8 cellular contexts compared by ENCODE assay signal in the genomic region with DNA sequence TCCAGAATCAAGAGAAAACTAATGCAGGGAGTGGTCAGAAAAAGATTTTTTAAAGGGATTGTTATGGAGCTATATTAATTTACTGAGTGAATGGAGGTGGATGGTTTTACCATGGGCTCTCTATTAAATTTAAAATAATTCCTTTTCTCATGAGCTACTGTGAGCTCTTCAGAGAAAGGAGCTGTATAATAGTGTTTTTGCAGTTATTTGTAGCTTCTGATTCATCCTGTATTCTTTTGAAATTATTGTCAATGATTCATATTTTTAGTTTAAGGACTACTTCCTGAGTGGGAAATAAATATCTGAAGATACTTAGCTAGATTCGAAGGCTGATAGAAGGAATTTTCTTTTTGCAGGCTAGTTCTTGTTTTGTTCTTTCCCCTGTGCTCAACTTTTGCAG. TPM values are rescaled to one million over a fixed set of nuclear protein-coding genes. Genes with fewer than 3 reads are reported as not detected.
A peak's percentile ranks its signal among the peaks of the same experiment; 100 is the strongest.
DNase-seq lines count a peak whose midpoint lies in the region; ATAC-seq and TF ChIP-seq lines count a peak whose summit lies in the region.
"Not testable (repeated sequence)": the region's sequence is repeated elsewhere in the genome, so short reads cannot be mapped to it uniquely, and the experiment has no call there.

No MANE protein-coding gene starts in this region.

- not testable (repeated sequence) for BruUV-seq in Caco-2 (replicated peaks; lab: Mats Ljungman, UMichigan)

- peak overlapping the region; percentile 85 for H3K9ac ChIP-seq in endodermal cell (ENCODE audit: extremely low read depth, low read length, poor library complexity, severe bottlenecking)
- H3K9ac ChIP-seq in iPS-18a (ENCODE audit: low read length), result peak overlapping the region; percentile 77

- H3K27me3 ChIP-seq in Caco-2 (replicated peaks; ENCODE audit: control insufficient read depth, insufficient read depth, low read length); endodermal cell (ENCODE audit: control insufficient read depth, insufficient read depth, low read length, poor library complexity, severe bottlenecking); iPS-18a (ENCODE audit: control insufficient read depth, insufficient read depth, low read length); thoracic aorta (replicated peaks; ENCODE audit: insufficient read depth): not testable (repeated sequence)

- ATAC-seq in thoracic aorta (ENCODE audit: insufficient number of reproducible peaks, low FRiP score, low read depth), result not testable (repeated sequence)

- H3K36me3 Mint-ChIP-seq in Caco-2 (ENCODE audit: insufficient read depth, unreplicated experiment) (peaks cover 43% of the 10 kb centered on the region), endodermal cell (ENCODE audit: low read depth) (peaks cover 28% of the 10 kb centered on the region)
- not testable (repeated sequence) for H3K36me3 Mint-ChIP-seq in IgD-negative memory B cell; neural crest cell (ENCODE audit: low read depth)

- not testable (repeated sequence) for H3K27me3 Mint-ChIP-seq in Caco-2 (ENCODE audit: insufficient read depth, unreplicated experiment); IgD-negative memory B cell; endodermal cell (ENCODE audit: insufficient read depth); neural crest cell (ENCODE audit: low read depth)

- H3K4me3 Mint-ChIP-seq in Caco-2 (ENCODE audit: unreplicated experiment) (peak overlapping the region; percentile 92), IgD-negative memory B cell (peak overlapping the region; percentile 20 to 98 (median 91)), endodermal cell (peak overlapping the region; percentile 90), neural crest cell (peak overlapping the region; percentile 92)

- DNase-seq in Caco-2; endodermal cell; neural crest cell (ENCODE audit: low read depth, low spot score); thoracic aorta (ENCODE audit: low spot score): not testable (repeated sequence)
- DNase-seq in amniotic epithelial cell (ENCODE audit: low read depth), result peak; percentile 26

- H3K9me3 Mint-ChIP-seq in Caco-2 (ENCODE audit: unreplicated experiment); IgD-negative memory B cell; endodermal cell; neural crest cell: not testable (repeated sequence)

- peak overlapping the region; percentile 92 for H3K27ac Mint-ChIP-seq in Caco-2 (ENCODE audit: unreplicated experiment)
- H3K27ac Mint-ChIP-seq in IgD-negative memory B cell, result peak overlapping the region; percentile 71 to 97 (median 96)
- H3K27ac Mint-ChIP-seq in endodermal cell, result peak overlapping the region; percentile 44
- not testable (repeated sequence) for H3K27ac Mint-ChIP-seq in neural crest cell (ENCODE audit: unreplicated experiment)

- intact Hi-C loops in Caco-2 (cut with micrococcal nuclease; ENCODE audit: unreplicated experiment), result loop anchor here (5.0 kb wide), 1 partner anchor 56 kb away; the partner anchor contains the start of gene METTL2B

- CTCF ChIA-PET in Caco-2 (lab: Charles Lee), result not testable (repeated sequence)

- POLR2A ChIA-PET in Caco-2 (lab: Charles Lee), result not testable (repeated sequence)

- peak overlapping the region; percentile 88; the same call in 1 of the 2 replicates for H3K27ac ChIP-seq in VCaP
- H3K27ac ChIP-seq in endodermal cell (ENCODE audit: low read depth, low read length); iPS-18a (ENCODE audit: low read length): not testable (repeated sequence)
- H3K27ac ChIP-seq in thoracic aorta, result peak overlapping the region; percentile 68 to 95

- not testable (repeated sequence) for TF ChIP-seq CTCF in Caco-2 (IDR thresholded peaks at IDR 0.05; ENCODE audit: insufficient read depth in 1 of 2, low read depth in 1 of 2, low read length in 1 of 2, severe bottlenecking in 1 of 2, unreplicated experiment in 1 of 2); VCaP (conservative IDR thresholded peaks at IDR 0.05); endodermal cell (conservative IDR thresholded peaks at IDR 0.05); neural crest cell (conservative IDR thresholded peaks at IDR 0.05); thoracic aorta (IDR thresholded peaks at IDR 0.05)

- H3K4me1 Mint-ChIP-seq in Caco-2 (ENCODE audit: low read depth, unreplicated experiment), result peaks cover 12% of the 10 kb centered on the region
- peaks cover 20 to 32% (median 23%) of the 10 kb centered on the region in 3 donors for H3K4me1 Mint-ChIP-seq in IgD-negative memory B cell
- H3K4me1 Mint-ChIP-seq in endodermal cell, result peaks cover 18% of the 10 kb centered on the region
- H3K4me1 Mint-ChIP-seq in neural crest cell, result peaks cover 33% of the 10 kb centered on the region

- H3K4me1 ChIP-seq in Caco-2; endodermal cell (ENCODE audit: control insufficient read depth, insufficient read depth, low read length); iPS-18a (ENCODE audit: control insufficient read depth, low read depth, low read length): not testable (repeated sequence)
- H3K4me1 ChIP-seq in thoracic aorta (ENCODE audit: control insufficient read depth in 1 of 2, low read depth in 2 of 2), result peaks cover 26 to 55% of the 10 kb centered on the region in 2 donors

- 77 to 84% methylated on average over 1 of the region's 1 CpG for WGBS in endodermal cell (ENCODE audit: insufficient coverage in 1 of 2, insufficient read length in 1 of 2), 2 experiments

- H3K4me3 ChIP-seq in Caco-2 (ENCODE audit: low read depth, low read length) (peak overlapping the region; percentile 27), endodermal cell (ENCODE audit: low read length) (peak overlapping the region; percentile 90), iPS-18a (ENCODE audit: low read length) (peak overlapping the region; percentile 77), thoracic aorta (peak overlapping the region; percentile 97)

- H3K36me3 ChIP-seq in Caco-2 (ENCODE audit: control insufficient read depth, insufficient read depth, low read length); iPS-18a (ENCODE audit: control insufficient read depth, low read depth, low read length); thoracic aorta: not testable (repeated sequence)
- peaks cover 18% of the 10 kb centered on the region for H3K36me3 ChIP-seq in endodermal cell (ENCODE audit: control insufficient read depth, insufficient read depth, low read length)

- not testable (repeated sequence) for H3K9me3 ChIP-seq in Caco-2; endodermal cell (ENCODE audit: control insufficient read depth, low read length); iPS-18a (ENCODE audit: control insufficient read depth, low read depth, low read length); thoracic aorta

RNA-seq across cellular contexts. Expression of gene METTL2B, which starts 56.4 kb away (rescaled TPM):
- total RNA-seq in Caco-2 (2022) (37.2 and 39.0 TPM in 2 replicates), endodermal cell (10 to 100 TPM; 39.8 to 50.5 TPM), neural crest cell (50.5 and 51.5 TPM in 2 replicates), thoracic aorta (10 to 100 TPM; 14.6 to 49.0 TPM)
- polyA plus RNA-seq in IgD-negative memory B cell, result 21.7 TPM
- 26.7 TPM for polyA plus RNA-seq in endodermal cell (2013, experiment 1 of 2)
- 25.5 TPM for polyA plus RNA-seq in endodermal cell (2013, experiment 2 of 2)

Comparison
In these comparisons a context has a peak if more than half of its experiments do, and no peak if none do; other contexts are left out.
1. H3K4me3 ChIP-seq: peak in every context shown above with its lines; median percentile 97 in thoracic aorta; 90 in endodermal cell; 77 in iPS-18a; 27 in Caco-2.